Comparison of ENCODE assay signal across 8 cellular contexts in the genomic region with DNA sequence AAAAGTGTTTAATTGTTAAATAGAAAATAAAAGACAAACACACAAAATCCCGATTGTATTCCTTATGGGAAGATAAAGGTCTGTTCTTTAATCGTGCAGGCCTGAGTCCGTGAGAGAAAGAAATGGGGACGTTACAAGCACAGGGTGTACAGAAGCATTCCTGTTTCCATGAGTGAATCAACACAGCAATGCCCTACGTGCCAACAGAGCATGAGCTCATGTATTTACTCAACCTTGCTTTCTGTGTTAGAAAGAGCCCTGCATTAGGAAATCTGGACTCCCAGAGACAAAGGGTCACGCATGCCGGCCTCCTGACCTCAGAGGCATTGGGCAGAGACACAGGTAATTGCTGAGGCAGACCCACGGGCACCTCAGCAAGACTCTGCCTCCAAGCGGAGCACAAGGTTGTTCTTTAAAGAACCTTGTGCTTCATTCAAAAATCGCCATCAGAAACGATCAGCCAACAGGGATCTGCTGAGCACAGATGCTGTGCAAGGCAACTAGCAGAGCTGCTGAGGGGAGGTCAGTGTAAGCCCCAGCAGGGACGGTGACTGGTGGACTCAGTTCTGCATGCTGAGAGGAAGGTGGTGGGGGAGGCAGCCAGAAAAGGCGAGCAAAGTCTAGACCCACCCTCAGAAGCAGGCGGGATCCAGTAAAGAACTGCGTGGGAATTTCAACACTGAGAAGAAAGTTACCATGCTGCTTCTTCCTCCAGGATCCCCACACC.
DNase-seq lines count a peak whose midpoint lies in the region; ATAC-seq and TF ChIP-seq lines count a peak whose summit lies in the region.

No MANE protein-coding gene starts in this region.

- no peaks in the 10 kb centered on the region for H3K23me2 ChIP-seq in H9 (ENCODE audit: insufficient read length, low read depth, low read length, poor library complexity, severe bottlenecking)

- peaks cover 8 to 21% of the 10 kb centered on the region in 2 experiments for H3K4me1 Mint-ChIP-seq in H9
- peaks cover 39% of the 10 kb centered on the region for H3K4me1 Mint-ChIP-seq in glutamatergic neuron (ENCODE audit: low read depth, unreplicated experiment)
- H3K4me1 Mint-ChIP-seq in naive thymus-derived CD8-positive, alpha-beta T cell, result peaks cover 0 to 5% (median 4%) of the 10 kb centered on the region in 4 donors

- no peak overlapping the region for H4K5ac ChIP-seq in H9 (ENCODE audit: insufficient read length, low read depth, low read length)

- H4K8ac ChIP-seq in H9 (replicated peaks; ENCODE audit: insufficient read length, low read depth, low read length), result no peak overlapping the region

- H3K4me3 ChIP-seq in SJSA1, result no peak overlapping the region

- H2BK5ac ChIP-seq in H9 (ENCODE audit: insufficient read length, low read length), result no peak overlapping the region

- no peak overlapping the region for H3K4ac ChIP-seq in H9 (ENCODE audit: low read depth, low read length)

- no peak overlapping the region for H2AK5ac ChIP-seq in H9 (ENCODE audit: insufficient read length, low read length)

- no peak overlapping the region for H2BK20ac ChIP-seq in H9 (ENCODE audit: low read depth, low read length, poor library complexity, severe bottlenecking)

- no peak overlapping the region for H2BK15ac ChIP-seq in H9 (ENCODE audit: low read depth, low read length)

- H3K4me3 Mint-ChIP-seq in H9, result no peak overlapping the region
- peak overlapping the region; percentile 46 for H3K4me3 Mint-ChIP-seq in glutamatergic neuron (ENCODE audit: unreplicated experiment)
- H3K4me3 Mint-ChIP-seq in naive thymus-derived CD8-positive, alpha-beta T cell, result no peak overlapping the region

- H3K18ac ChIP-seq in H9 (ENCODE audit: insufficient read length, low read depth, low read length), result no peak overlapping the region

- H3K27me3 Mint-ChIP-seq in H9 (ENCODE audit: low read depth) (no peaks in the 10 kb centered on the region), glutamatergic neuron (ENCODE audit: unreplicated experiment) (peaks cover 16% of the 10 kb centered on the region)
- peaks cover 0 to 10% (median 5%) of the 10 kb centered on the region in 5 donors for H3K27me3 Mint-ChIP-seq in naive thymus-derived CD8-positive, alpha-beta T cell

- H3K27ac ChIP-seq in H9 (ENCODE audit: insufficient read length, low read depth, low read length) (no peak overlapping the region), SJSA1 (peak overlapping the region; percentile 89)

- H3K79me2 ChIP-seq in H9 (ENCODE audit: insufficient read depth, low read length), result no peaks in the 10 kb centered on the region

- POLR2A ChIA-PET in naive thymus-derived CD8-positive, alpha-beta T cell (lab: Charles Lee), result no interaction called here

- H4K91ac ChIP-seq in H9 (ENCODE audit: insufficient read length, low read depth, low read length), result no peak overlapping the region

- TF ChIP-seq CTCF in H9 (conservative IDR thresholded peaks at IDR 0.05) (no peak), glutamatergic neuron (IDR thresholded peaks at IDR 0.05; ENCODE audit: partially characterized antibody, unreplicated experiment) (no peak)

- no peaks in the 10 kb centered on the region for H3K27me3 ChIP-seq in H9 (ENCODE audit: insufficient read depth, low read length)
- H3K27me3 ChIP-seq in SJSA1 (replicated peaks), result no peaks in the 10 kb centered on the region

- H3K9me3 ChIP-seq in H9 (ENCODE audit: control insufficient read depth, low read depth, low read length) (no peaks in the 10 kb centered on the region), SJSA1 (replicated peaks) (no peaks in the 10 kb centered on the region)

- no peaks in the 10 kb centered on the region for H3K9me3 Mint-ChIP-seq in H9
- H3K9me3 Mint-ChIP-seq in glutamatergic neuron (ENCODE audit: unreplicated experiment), result peaks cover 22% of the 10 kb centered on the region
- no peaks in the 10 kb centered on the region for H3K9me3 Mint-ChIP-seq in naive thymus-derived CD8-positive, alpha-beta T cell

- ATAC-seq in GM21619 (IDR thresholded peaks at IDR 0.05; ENCODE audit: unreplicated experiment), result no peak
- no peak for ATAC-seq in naive thymus-derived CD8-positive, alpha-beta T cell

- no CpG with 5 or more reads among the region's 15 CpGs for WGBS in H9 (ENCODE audit: extremely low coverage, insufficient read length, low lambda C conversion rate)

- no peak overlapping the region for H3K9ac ChIP-seq in H9 (ENCODE audit: extremely low read depth, insufficient read length, low read length)

- DNase-seq in H9 (no peak), SJSA1 (ENCODE audit: low read depth in 1 of 2, low spot score in 2 of 2) (peak; percentile 54 to 77), glutamatergic neuron (no peak), renal cortical epithelial cell (ENCODE audit: low read depth) (peak; percentile 99), NCI-H1105 (lab: John Stamatoyannopoulos, UW) (no peak), NCI-H1048 (lab: John Stamatoyannopoulos, UW) (no peak)
- DNase-seq in naive thymus-derived CD8-positive, alpha-beta T cell, result no peak

- H3K79me1 ChIP-seq in H9 (ENCODE audit: insufficient read depth, low read depth, low read length, poor library complexity, severe bottlenecking), result no peaks in the 10 kb centered on the region

- no peaks in the 10 kb centered on the region for H4K20me1 ChIP-seq in H9 (ENCODE audit: control insufficient read depth, insufficient read depth, insufficient read length)

- H3K36me3 Mint-ChIP-seq in H9 (ENCODE audit: insufficient read depth in 1 of 3, low read depth in 3 of 3), result peaks cover 67 to 97% (median 85%) of the 10 kb centered on the region in 3 experiments
- H3K36me3 Mint-ChIP-seq in glutamatergic neuron (ENCODE audit: unreplicated experiment), result peaks cover 27% of the 10 kb centered on the region
- no peaks in the 10 kb centered on the region for H3K36me3 Mint-ChIP-seq in naive thymus-derived CD8-positive, alpha-beta T cell

- no peak overlapping the region for H3K23ac ChIP-seq in H9 (ENCODE audit: insufficient read length, low read depth, low read length)

- peaks cover 24% of the 10 kb centered on the region for H3K36me3 ChIP-seq in SJSA1

- no peak overlapping the region for H3K14ac ChIP-seq in H9 (ENCODE audit: insufficient read depth, low read length)

- no peak overlapping the region for H2AFZ ChIP-seq in H9 (ENCODE audit: low read length)

- H2BK120ac ChIP-seq in H9 (ENCODE audit: low read depth, low read length, poor library complexity, severe bottlenecking), result no peak overlapping the region

- H3K27ac Mint-ChIP-seq in H9, result peak overlapping the region; percentile 43 to 68 (median 46); a peak in 4 of 7 replicates
- H3K27ac Mint-ChIP-seq in glutamatergic neuron (ENCODE audit: unreplicated experiment), result peak overlapping the region; percentile 83
- H3K27ac Mint-ChIP-seq in naive thymus-derived CD8-positive, alpha-beta T cell, result no peak overlapping the region

- H3T11ph ChIP-seq in H9 (ENCODE audit: low read length), result no peak overlapping the region

- H3K4me2 ChIP-seq in H9 (ENCODE audit: insufficient read depth, insufficient read length, low read length), result no peak overlapping the region

- H3K4me1 ChIP-seq in H9 (ENCODE audit: insufficient read depth, low read length), result peaks cover 2% of the 10 kb centered on the region; the same call in 1 of the 2 replicates
- H3K4me1 ChIP-seq in SJSA1 (replicated peaks), result peaks cover 17% of the 10 kb centered on the region

- H3K56ac ChIP-seq in H9 (ENCODE audit: insufficient read length, low read depth, low read length), result no peak overlapping the region

- H2BK12ac ChIP-seq in H9 (ENCODE audit: insufficient read length, low read depth, low read length), result no peak overlapping the region

Comparison
In these comparisons a context has a peak if more than half of its experiments do, and no peak if none do; other contexts are left out.
1. DNase-seq: peak in SJSA1 (2 of 2) and renal cortical epithelial cell (single experiment); none in H9 (single experiment), glutamatergic neuron (single experiment), NCI-H1105 (single experiment), naive thymus-derived CD8-positive, alpha-beta T cell (0 of 10) and NCI-H1048 (single experiment).
2. H3K27ac Mint-ChIP-seq: peak in H9 (3 of 3) and glutamatergic neuron (single experiment); none in naive thymus-derived CD8-positive, alpha-beta T cell (0 of 10).